ENCODE assay signal across 13 cellular contexts in the genomic region with DNA sequence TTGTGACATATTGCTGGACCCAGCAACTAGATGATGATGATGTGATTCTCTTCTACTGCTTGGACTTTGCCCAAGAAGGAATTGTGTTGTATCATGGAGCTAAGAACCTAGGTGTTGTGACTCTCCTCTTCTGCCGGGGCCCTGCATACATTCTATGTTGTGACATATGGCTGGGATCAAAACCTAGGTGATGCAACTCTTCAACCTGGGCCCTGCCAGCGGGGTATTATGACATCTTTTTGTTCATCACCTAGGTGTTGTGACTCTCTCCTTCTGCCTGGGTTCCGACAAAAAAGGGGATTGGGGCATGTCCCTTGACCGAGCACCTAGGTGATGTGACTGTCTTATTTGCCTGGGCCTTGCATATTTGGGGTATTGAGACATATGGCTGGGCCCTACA. TPM values are rescaled to one million over a fixed set of nuclear protein-coding genes. Genes with fewer than 3 reads are reported as not detected.
DNase-seq lines count a peak whose midpoint lies in the region; TF ChIP-seq lines count a peak whose summit lies in the region.
"Not testable (repeated sequence)": the region's sequence is repeated elsewhere in the genome, so short reads cannot be mapped to it uniquely, and the experiment has no call there.
"Had no signal": no experiment of that assay in that cellular context is flagged by ENCODE, and none has a peak within 500 bp of the region (broad histone marks: within the 10 kb centered on the region; RNA-seq: fewer than 3 reads in every experiment).

No MANE protein-coding gene starts in this region.

- WGBS in esophagus muscularis mucosa = 90% methylated on average over 4 of the region's 4 CpGs

- H3K4me3 ChIP-seq in esophagus muscularis mucosa = not testable (repeated sequence)

- peaks cover 71% of the 10 kb centered on the region for H3K9me3 Mint-ChIP-seq in osteocyte (ENCODE audit: unreplicated experiment)

- not testable (repeated sequence) for H3K27ac Mint-ChIP-seq in osteocyte (ENCODE audit: unreplicated experiment)

- not testable (repeated sequence) for TF ChIP-seq CTCF in esophagus muscularis mucosa (IDR thresholded peaks at IDR 0.05); osteocyte (IDR thresholded peaks at IDR 0.05)

- not testable (repeated sequence) for H3K27me3 ChIP-seq in esophagus muscularis mucosa

- not testable (repeated sequence) for TF ChIP-seq EP300 in esophagus muscularis mucosa (IDR thresholded peaks at IDR 0.05)

- not testable (repeated sequence) for H3K36me3 ChIP-seq in esophagus muscularis mucosa

- H3K36me3 Mint-ChIP-seq in osteocyte (ENCODE audit: unreplicated experiment) = not testable (repeated sequence)

- intact Hi-C loops in esophagus muscularis mucosa (cut with DNase I) = not testable (repeated sequence)

- H3K4me1 ChIP-seq in esophagus muscularis mucosa = not testable (repeated sequence)

- TF ChIP-seq POLR2A in esophagus muscularis mucosa (IDR thresholded peaks at IDR 0.05; ENCODE audit: low read depth) = not testable (repeated sequence)

- H3K27ac ChIP-seq in esophagus muscularis mucosa (replicated peaks in 1 of 4) = not testable (repeated sequence)

- H3K27me3 Mint-ChIP-seq in osteocyte (ENCODE audit: unreplicated experiment) = not testable (repeated sequence)

- not testable (repeated sequence) for H3K9me3 ChIP-seq in esophagus muscularis mucosa

- not testable (repeated sequence) for H3K4me1 Mint-ChIP-seq in osteocyte (ENCODE audit: unreplicated experiment)

- DNase-seq in esophagus muscularis mucosa (ENCODE audit: extremely low spot score) (peak; percentile 89), osteocyte (ENCODE audit: extremely low spot score, unreplicated experiment) (peak; percentile 60)

- H3K4me3 Mint-ChIP-seq in osteocyte (ENCODE audit: unreplicated experiment) = not testable (repeated sequence)

RNA-seq across cellular contexts. Expression of gene ZNF99, which starts 55.7 kb away (rescaled TPM):
- total RNA-seq in esophagus muscularis mucosa (under 1 TPM in 3 of 4 donors, not detected in 1; under 0.01 to 0.29 (median under 0.01) TPM), osteocyte (not detected in 2 replicates)
- total RNA-seq: A172; A673; B cell; Caco-2; Calu3; CD4-positive, alpha-beta memory T cell; CD4-positive, alpha-beta T cell; CD4-positive, CD25-positive, alpha-beta regulatory T cell; CD8-positive, alpha-beta memory T cell; CD8-positive, alpha-beta T cell; Daoy had no signal
